In the genomic region with DNA sequence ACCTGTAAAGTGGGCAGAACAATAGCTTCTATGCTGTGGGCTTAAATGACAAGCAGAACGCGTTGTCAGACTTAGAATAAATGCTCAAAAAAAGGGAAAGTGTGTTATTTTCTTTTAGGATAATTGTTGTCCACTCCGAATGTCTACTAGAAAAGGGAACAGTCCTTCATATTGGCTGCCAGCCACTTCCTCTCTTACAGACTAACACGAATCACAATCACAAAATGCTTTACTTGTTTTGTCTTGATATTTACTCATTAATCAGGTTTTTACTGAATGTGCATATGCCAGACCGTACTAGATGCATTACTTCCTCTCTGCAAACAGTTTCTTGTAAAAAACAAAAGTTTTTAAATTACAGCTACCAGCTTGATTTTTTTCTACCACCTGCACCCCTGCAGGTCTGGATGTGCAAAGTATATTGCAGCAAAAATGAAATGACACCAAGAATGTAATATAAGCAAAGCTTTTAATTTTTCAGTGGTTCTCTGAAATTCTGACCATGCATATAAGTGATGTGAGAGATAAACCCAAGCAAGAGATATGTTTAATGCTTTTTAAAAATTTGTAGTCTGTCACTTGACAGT, we compare ENCODE assay signal across 8 cellular contexts. TPM values are rescaled to one million over a fixed set of nuclear protein-coding genes. Genes with fewer than 3 reads are reported as not detected.
DNase-seq lines count a peak whose midpoint lies in the region; ATAC-seq and TF ChIP-seq lines count a peak whose summit lies in the region.

No MANE protein-coding gene starts in this region.

- TF ChIP-seq CTCF in fibroblast of villous mesenchyme (IDR thresholded peaks at IDR 0.05; ENCODE audit: insufficient read depth, low read depth, low read length), result no peak
- TF ChIP-seq CTCF in smooth muscle cell (IDR thresholded peaks at IDR 0.05; ENCODE audit: borderline replicate concordance, insufficient read depth, poor library complexity, severe bottlenecking), result no peak

- H3K79me2 ChIP-seq in smooth muscle cell (ENCODE audit: low read depth), result peaks cover 26% of the 10 kb centered on the region

- H3K4me3 Mint-ChIP-seq in T-helper 17 cell, result peak overlapping the region; percentile 93

- H3K27ac Mint-ChIP-seq in T-helper 17 cell, result peak overlapping the region; percentile 94

- no peaks in the 10 kb centered on the region for H3K27me3 Mint-ChIP-seq in T-helper 17 cell

- peak overlapping the region; percentile 97 for H3K4me2 ChIP-seq in smooth muscle cell

- H3K4me3 ChIP-seq in fibroblast of villous mesenchyme (ENCODE audit: low read depth, low read length) (peak overlapping the region; percentile 91), smooth muscle cell (peak overlapping the region; percentile 87)

- H2AFZ ChIP-seq in smooth muscle cell (ENCODE audit: low read depth), result peak overlapping the region; percentile 91

- H3K4me1 ChIP-seq in smooth muscle cell (ENCODE audit: low read depth), result peaks cover 13% of the 10 kb centered on the region

- WGBS in smooth muscle cell (ENCODE audit: low lambda C conversion rate), result 23% methylated on average over 5 of the region's 5 CpGs

- H3K36me3 Mint-ChIP-seq in T-helper 17 cell (ENCODE audit: low read depth), result peaks cover 2% of the 10 kb centered on the region

- no peak for ATAC-seq in T-helper 17 cell
- ATAC-seq in HG02840 (IDR thresholded peaks at IDR 0.05; ENCODE audit: low FRiP score, unreplicated experiment), result no peak
- no peak for ATAC-seq in GM19023 (IDR thresholded peaks at IDR 0.05; ENCODE audit: unreplicated experiment)

- H3K27me3 ChIP-seq in smooth muscle cell (ENCODE audit: low read depth), result no peaks in the 10 kb centered on the region

- peak overlapping the region; percentile 96 for H3K9ac ChIP-seq in smooth muscle cell (ENCODE audit: low read depth)

- H3F3A ChIP-seq in smooth muscle cell (ENCODE audit: low read depth), result no peaks in the 10 kb centered on the region

- peaks cover 18% of the 10 kb centered on the region for H3K4me1 Mint-ChIP-seq in T-helper 17 cell

- peak overlapping the region; percentile 87 for H3K27ac ChIP-seq in smooth muscle cell (ENCODE audit: low read depth)

- H3K36me3 ChIP-seq in smooth muscle cell (ENCODE audit: low read depth), result no peaks in the 10 kb centered on the region

- H4K20me1 ChIP-seq in smooth muscle cell (ENCODE audit: low read depth), result peaks cover 4% of the 10 kb centered on the region

- DNase-seq in NCI-H748 (lab: John Stamatoyannopoulos, UW; ENCODE audit: unreplicated experiment), result peak; percentile 31
- no peak for DNase-seq in NCI-H748 treated with DMSO at 0.1 percent for 48 hours (lab: John Stamatoyannopoulos, UW)
- DNase-seq in T-helper 17 cell, result no peak
- no peak for DNase-seq in fibroblast of villous mesenchyme (ENCODE audit: low read depth)
- DNase-seq in smooth muscle cell (lab: John Stamatoyannopoulos, UW; ENCODE audit: unreplicated experiment), result no peak
- DNase-seq in NCI-H345 (lab: John Stamatoyannopoulos, UW), result no peak

- H3K9me3 ChIP-seq in T-helper 17 cell (ENCODE audit: control insufficient read depth, low read length, poor library complexity, severe bottlenecking), result no peaks in the 10 kb centered on the region
- H3K9me3 ChIP-seq in smooth muscle cell (replicated peaks; ENCODE audit: low read depth), result no peaks in the 10 kb centered on the region

RNA-seq across cellular contexts. Expression of gene DHX35, which starts 0.8 kb away (rescaled TPM):
- total RNA-seq in T-helper 17 cell (1 to 10 TPM; 8.0 to 9.9 TPM), fibroblast of villous mesenchyme (9.7 and 12.5 TPM in 2 replicates), smooth muscle cell (9.5 and 10.7 TPM in 2 replicates)
- polyA plus RNA-seq in smooth muscle cell, result 4.1 and 4.5 TPM in 2 replicates

RNA-seq across cellular contexts. Expression of gene FAM83D, which starts 36.8 kb away (rescaled TPM):
- 1 to 10 TPM; 2.1 to 3.3 TPM for total RNA-seq in T-helper 17 cell
- 7.4 and 17.7 TPM in 2 replicates for total RNA-seq in fibroblast of villous mesenchyme
- 4.8 and 10.7 TPM in 2 replicates for total RNA-seq in smooth muscle cell
- 3.4 and 5.7 TPM in 2 replicates for polyA plus RNA-seq in smooth muscle cell
